Comparison of ENCODE assay signal across 8 cellular contexts in genomic region chr17:6755731-6756184, GRCh38. TPM values are rescaled to one million over a fixed set of nuclear protein-coding genes. Genes with fewer than 3 reads are reported as not detected.
DNase-seq lines count a peak whose midpoint lies in the region; ATAC-seq, FAIRE-seq and TF ChIP-seq lines count a peak whose summit lies in the region.

XAF1 (plus strand) TSS chr17:6756046; CDS start chr17:6756079, 33 bp downstream.

- DNase-seq in GM19239 (ENCODE audit: insufficient read length, low spot score) (no peak), SK-N-SH (no peak), astrocyte (ENCODE audit: low read depth) (no peak), kidney tubule cell (ENCODE audit: low spot score) (peak; percentile 21), DMS 273 treated with DMSO at 0.1 percent for 48 hours (lab: John Stamatoyannopoulos, UW) (no peak), GOT3 (lab: John Stamatoyannopoulos, UW) (no peak)
- peak in 2 of 3 experiments; percentile 41 to 56 for DNase-seq in stimulated activated CD4-positive, alpha-beta T cell treated with anti-CD3 and anti-CD28 coated beads, TNF-alpha, amount 100 ng/mL, for 4 hours (ENCODE audit: low read depth in 3 of 3)

- H2AFZ ChIP-seq in SK-N-SH (ENCODE audit: low read depth) (peak within 1 kb of the TSS; percentile 74; the same call in 1 of the 2 replicates), astrocyte (ENCODE audit: low read depth, low read length) (peak within 1 kb of the TSS; percentile 45)

- CTCF ChIA-PET in SK-N-SH (lab: Yijun Ruan, JAX): no interaction called here

- TF ChIP-seq EP300 in SK-N-SH (IDR thresholded peaks at IDR 0.05; ENCODE audit: borderline replicate concordance in 1 of 2, low read depth in 1 of 2, low read length in 1 of 2): no peak

- POLR2A ChIA-PET in SK-N-SH (lab: Yijun Ruan, JAX): no interaction called here

- ATAC-seq in HG03520 (IDR thresholded peaks at IDR 0.05; ENCODE audit: unreplicated experiment): no peak

- peaks cover 7% of the 10 kb centered on the region for H3K9me3 Mint-ChIP-seq in astrocyte (ENCODE audit: unreplicated experiment)

- no peaks in the 10 kb centered on the region for H3K9me3 ChIP-seq in SK-N-SH
- H3K9me3 ChIP-seq in astrocyte (ENCODE audit: insufficient read depth, low read depth, low read length): no peaks in the 10 kb centered on the region

- H3K36me3 Mint-ChIP-seq in astrocyte (ENCODE audit: low read depth, unreplicated experiment): peaks cover 30% of the 10 kb centered on the region

- no peaks in the 10 kb centered on the region for H4K20me1 ChIP-seq in SK-N-SH (ENCODE audit: insufficient read depth)
- H4K20me1 ChIP-seq in astrocyte (ENCODE audit: insufficient read depth, low read length): no peaks in the 10 kb centered on the region

- no peaks in the 10 kb centered on the region for H3K79me2 ChIP-seq in SK-N-SH (ENCODE audit: insufficient read depth)
- H3K79me2 ChIP-seq in astrocyte (ENCODE audit: insufficient read depth, low read length): no peaks in the 10 kb centered on the region

- peak within 1 kb of the TSS; percentile 85 for H3K4me3 Mint-ChIP-seq in astrocyte (ENCODE audit: unreplicated experiment)

- H3K9me2 ChIP-seq in SK-N-SH: no peaks in the 10 kb centered on the region

- H3K27me3 ChIP-seq in SK-N-SH (ENCODE audit: insufficient read depth) (no peaks in the 10 kb centered on the region), astrocyte (ENCODE audit: insufficient read depth, low read length) (no peaks in the 10 kb centered on the region)

- no peaks in the 10 kb centered on the region for H3K27me3 Mint-ChIP-seq in astrocyte (ENCODE audit: low read depth, unreplicated experiment)

- TF ChIP-seq CTCF in SK-N-SH (IDR thresholded peaks at IDR 0.05) (no peak), astrocyte (IDR thresholded peaks at IDR 0.05; ENCODE audit: insufficient read depth, low read depth, low read length) (no peak)

- H3K27ac ChIP-seq in SK-N-SH (ENCODE audit: low read depth in 2 of 2, low read length in 1 of 2): no peak within 1 kb of the TSS
- no peak within 1 kb of the TSS for H3K27ac ChIP-seq in astrocyte (ENCODE audit: low read depth, low read length)

- H3F3A ChIP-seq in SK-N-SH (replicated peaks; ENCODE audit: insufficient read depth): peaks cover 12% of the 10 kb centered on the region

- H3K27ac Mint-ChIP-seq in astrocyte (ENCODE audit: unreplicated experiment): peak within 1 kb of the TSS; percentile 99

- H3K4me1 Mint-ChIP-seq in astrocyte (ENCODE audit: low read depth, unreplicated experiment): peaks cover 60% of the 10 kb centered on the region

- 0 out of 2 replicates have a peak within 1 kb of the TSS, but pooled peaks have one; percentile 7 for H3K4me2 ChIP-seq in SK-N-SH
- H3K4me2 ChIP-seq in astrocyte (ENCODE audit: low read length): peak within 1 kb of the TSS; percentile 34

- 55% methylated on average over 14 of the region's 14 CpGs for WGBS in SK-N-SH (ENCODE audit: low lambda C conversion rate)

- no peak for TF ChIP-seq RAD21 in SK-N-SH (IDR thresholded peaks at IDR 0.05; ENCODE audit: low read length)

- no peak within 1 kb of the TSS for H3K9ac ChIP-seq in SK-N-SH
- no peak within 1 kb of the TSS for H3K9ac ChIP-seq in astrocyte (ENCODE audit: low read length)

- peak; percentile 99 for FAIRE-seq in GM19239 (lab: Jason Lieb, UNC)
- FAIRE-seq in astrocyte (lab: Jason Lieb, UNC): no peak

- H3K36me3 ChIP-seq in SK-N-SH (replicated peaks in 1 of 2; ENCODE audit: control insufficient read depth in 1 of 2, insufficient read depth in 2 of 2, low read length in 1 of 2) (no peaks in the 10 kb centered on the region), astrocyte (ENCODE audit: insufficient read depth, low read length) (no peaks in the 10 kb centered on the region)

- no peak within 1 kb of the TSS for H3K4me3 ChIP-seq in SK-N-SH (ENCODE audit: low read depth in 2 of 2, low read length in 1 of 2)
- no peak within 1 kb of the TSS for H3K4me3 ChIP-seq in astrocyte (ENCODE audit: insufficient read depth, low read depth, low read length)

- H3K4me1 ChIP-seq in SK-N-SH (ENCODE audit: control insufficient read depth in 1 of 2, insufficient read depth in 2 of 2, low read depth in 1 of 2, low read length in 1 of 2) (peaks cover 4 to 13% of the 10 kb centered on the region in 2 experiments; a peak in 3 of 4 replicates), astrocyte (ENCODE audit: insufficient read depth, low read length) (peaks cover 22% of the 10 kb centered on the region)

TF ChIP-seq in SK-N-SH, 30 proteins besides CTCF, POLR2A, EP300 and RAD21:
- TF ChIP-seq MEF2A (IDR thresholded peaks at IDR 0.05; ENCODE audit: borderline replicate concordance, low read depth): no peak
- no peak for TF ChIP-seq CHD2 (IDR thresholded peaks at IDR 0.05; ENCODE audit: low read length, partially characterized antibody)
- TF ChIP-seq SIN3A (IDR thresholded peaks at IDR 0.05; ENCODE audit: borderline replicate concordance, low read depth, low read length): no peak
- TF ChIP-seq SMC3 (IDR thresholded peaks at IDR 0.05; ENCODE audit: low read depth, low read length): no peak
- no peak for TF ChIP-seq FOXM1 (IDR thresholded peaks at IDR 0.05; ENCODE audit: low read depth)
- TF ChIP-seq ZBTB33 (IDR thresholded peaks at IDR 0.05; ENCODE audit: borderline replicate concordance, low read depth): no peak
- TF ChIP-seq RFX5 (IDR thresholded peaks at IDR 0.05; ENCODE audit: low read length): no peak
- no peak for TF ChIP-seq USF2 (IDR thresholded peaks at IDR 0.05; ENCODE audit: borderline replicate concordance, low read depth, low read length)
- no peak for TF ChIP-seq JUND (IDR thresholded peaks at IDR 0.05)
- TF ChIP-seq TEAD4 (IDR thresholded peaks at IDR 0.05; ENCODE audit: borderline replicate concordance, insufficient read depth): no peak
- no peak for TF ChIP-seq IRF3 (IDR thresholded peaks at IDR 0.05; ENCODE audit: low read depth, low read length)
- TF ChIP-seq EZH2phosphoT487 (IDR thresholded peaks at IDR 0.05; ENCODE audit: borderline replicate concordance, low read depth): no peak
- no peak for TF ChIP-seq MXI1 (IDR thresholded peaks at IDR 0.05; ENCODE audit: low read depth, low read length)

RNA-seq across cellular contexts. Expression of gene XAF1, which starts in this region (rescaled TPM):
- 0.02 and 0.03 TPM in 2 replicates for polyA plus RNA-seq in SK-N-SH (2012; rRNA removed)
- 0.01 TPM in 2 replicates for polyA plus RNA-seq in SK-N-SH (2012; cell fraction: cytosol; rRNA removed)
- polyA plus RNA-seq in SK-N-SH (2012; cell fraction: nucleus; rRNA removed): 0.23 and 0.35 TPM in 2 replicates
- 50.9 and 69.6 TPM in 2 replicates for total RNA-seq in astrocyte

Comparison
In these comparisons a context has a peak if more than half of its experiments do, and no peak if none do; other contexts are left out.
1. DNase-seq: peak in kidney tubule cell (single experiment) and stimulated activated CD4-positive, alpha-beta T cell treated with anti-CD3 and anti-CD28 coated beads, TNF-alpha, amount 100 ng/mL, for 4 hours (2 of 3); none in GM19239 (single experiment), SK-N-SH (single experiment), astrocyte (single experiment), DMS 273 treated with DMSO at 0.1 percent for 48 hours (single experiment) and GOT3 (single experiment).